Comparison of ENCODE assay signal across 10 cellular contexts in the genomic region with DNA sequence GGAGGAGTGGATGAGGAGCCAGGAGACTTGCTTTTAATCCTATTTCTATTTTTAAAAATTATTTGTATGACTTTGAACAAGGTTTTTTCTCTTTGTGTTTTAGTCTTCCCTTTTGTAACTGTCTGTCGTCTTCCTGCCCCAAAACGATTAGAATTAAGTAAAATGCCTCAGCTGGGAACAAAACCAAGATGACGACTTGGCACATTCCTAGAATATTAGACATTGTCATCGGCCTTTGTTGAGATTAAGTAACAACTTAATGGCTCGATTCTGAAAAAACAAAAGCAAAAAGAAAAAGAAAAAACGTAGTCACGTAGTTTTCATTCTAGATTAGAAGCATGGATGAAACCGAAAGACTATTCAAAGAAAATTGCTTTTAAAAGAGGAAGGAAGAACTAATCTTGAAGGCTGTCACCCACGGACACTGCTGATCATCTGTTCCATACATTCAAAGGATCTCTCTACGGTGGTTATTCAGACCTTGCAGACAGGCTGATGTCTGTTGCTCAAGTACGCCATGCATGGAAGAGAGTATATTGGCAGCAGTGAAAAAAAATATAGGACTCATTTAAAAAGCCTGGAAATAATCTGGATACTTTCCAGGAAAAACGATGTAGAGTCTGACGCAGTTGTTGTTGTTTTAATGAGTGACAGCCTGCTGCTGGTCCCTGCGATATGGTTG. TPM values are rescaled to one million over a fixed set of nuclear protein-coding genes. Genes with fewer than 3 reads are reported as not detected.
DNase-seq lines count a peak whose midpoint lies in the region; ATAC-seq and TF ChIP-seq lines count a peak whose summit lies in the region.
"Had no signal": no experiment of that assay in that cellular context is flagged by ENCODE, and none has a peak within 500 bp of the region (broad histone marks: within the 10 kb centered on the region; RNA-seq: fewer than 3 reads in every experiment).

No MANE protein-coding gene starts in this region.

- H3K36me3 Mint-ChIP-seq in activated CD4-positive, alpha-beta T cell treated with anti-CD3 and anti-CD28 coated beads, Interleukin-2, amount 10 ng/mL, durations not matched to agents 24 days and 14 days (ENCODE audit: low read depth) = peaks cover 6% of the 10 kb centered on the region
- H3K36me3 Mint-ChIP-seq: activated naive CD8-positive, alpha-beta T cell had no signal

- H4K20me1 ChIP-seq in OCI-LY7 (ENCODE audit: insufficient read depth, low read length) = no peaks in the 10 kb centered on the region

- no peaks in the 10 kb centered on the region for H3K36me3 ChIP-seq in OCI-LY7 (ENCODE audit: insufficient read depth, low read length)

- H3K4me2 ChIP-seq in OCI-LY7 (ENCODE audit: low read length) = no peak overlapping the region

- intact Hi-C loops in activated CD4-positive, alpha-beta T cell treated with anti-CD3 and anti-CD28 coated beads, Interleukin-2, amount 10 ng/mL, durations not matched to agents 24 days and 14 days (cut with micrococcal nuclease) = loop anchor here (1.0 kb wide), 1 partner anchor 10 kb away; no protein-coding TSS in a partner anchor
- intact Hi-C loops in OCI-LY7 (cut with micrococcal nuclease; ENCODE audit: unreplicated experiment) = no loop called here

- H3K9me3 Mint-ChIP-seq in activated CD4-positive, alpha-beta T cell treated with anti-CD3 and anti-CD28 coated beads, Interleukin-2, amount 10 ng/mL, durations not matched to agents 24 days and 14 days = no peaks in the 10 kb centered on the region

- no peaks in the 10 kb centered on the region for H3K4me1 ChIP-seq in OCI-LY7 (ENCODE audit: insufficient read depth, low read length, poor library complexity, severe bottlenecking)

- TF ChIP-seq CTCF in fibroblast of villous mesenchyme (IDR thresholded peaks at IDR 0.05; ENCODE audit: insufficient read depth, low read depth, low read length) = no peak
- no peak for TF ChIP-seq CTCF in OCI-LY7 (conservative IDR thresholded peaks at IDR 0.05; ENCODE audit: low read length)

- H3K4me1 Mint-ChIP-seq in activated CD4-positive, alpha-beta T cell treated with anti-CD3 and anti-CD28 coated beads, Interleukin-2, amount 10 ng/mL, durations not matched to agents 24 days and 14 days = peaks cover 18% of the 10 kb centered on the region

- H3K27me3 Mint-ChIP-seq in activated CD4-positive, alpha-beta T cell treated with anti-CD3 and anti-CD28 coated beads, Interleukin-2, amount 10 ng/mL, durations not matched to agents 24 days and 14 days = peaks cover 3% of the 10 kb centered on the region

- H3K79me2 ChIP-seq in OCI-LY7 (ENCODE audit: insufficient read depth, low read depth, low read length) = no peaks in the 10 kb centered on the region

- no peak for DNase-seq in activated CD4-positive, alpha-beta T cell treated with anti-CD3 and anti-CD28 coated beads, Interleukin-2, amount 10 ng/mL, durations not matched to agents 24 days and 14 days
- no peak for DNase-seq in activated CD4-positive, alpha-beta T cell treated with anti-CD3 and anti-CD28 coated beads for 1 hour
- peak; percentile 76 for DNase-seq in RPMI8226
- peak; percentile 43 for DNase-seq in fibroblast of villous mesenchyme (ENCODE audit: low read depth)
- no peak for DNase-seq in NCI-H226
- DNase-seq in activated gamma-delta T cell (lab: John Stamatoyannopoulos, UW) = no peak
- no peak for DNase-seq in OCI-LY7 (ENCODE audit: low spot score)
- DNase-seq: DND-41 had no signal

- H3K27ac Mint-ChIP-seq in activated CD4-positive, alpha-beta T cell treated with anti-CD3 and anti-CD28 coated beads, Interleukin-2, amount 10 ng/mL, durations not matched to agents 24 days and 14 days = peak overlapping the region; percentile 81
- H3K27ac Mint-ChIP-seq: activated naive CD8-positive, alpha-beta T cell had no signal

- no peaks in the 10 kb centered on the region for H3K9me3 ChIP-seq in OCI-LY7 (ENCODE audit: low read length)

- CTCF ChIA-PET in OCI-LY7 (lab: Charles Lee; ENCODE audit: unreplicated experiment) = no interaction called here

- H3K4me3 ChIP-seq in fibroblast of villous mesenchyme (ENCODE audit: low read depth, low read length) (no peak overlapping the region), OCI-LY7 (ENCODE audit: low read depth, low read length, poor library complexity, severe bottlenecking) (no peak overlapping the region)

- H3K4me3 Mint-ChIP-seq in activated CD4-positive, alpha-beta T cell treated with anti-CD3 and anti-CD28 coated beads, Interleukin-2, amount 10 ng/mL, durations not matched to agents 24 days and 14 days = peak overlapping the region; percentile 72
- H3K4me3 Mint-ChIP-seq: activated naive CD8-positive, alpha-beta T cell had no signal

- ATAC-seq in HG02885 (IDR thresholded peaks at IDR 0.05; ENCODE audit: poor library complexity, unreplicated experiment) = peak; percentile 96

- POLR2A ChIA-PET in OCI-LY7 (lab: Charles Lee) = interaction anchor here (0.8 kb wide), 1 partner anchor 99 kb away, joined by 3 read pairs; no protein-coding TSS in a partner anchor

- H2AFZ ChIP-seq in OCI-LY7 (ENCODE audit: low read length) = no peak overlapping the region

- H3K9me2 ChIP-seq in OCI-LY7 (ENCODE audit: insufficient read depth, low read length) = no peaks in the 10 kb centered on the region

- H3K27ac ChIP-seq in OCI-LY7 (ENCODE audit: low read depth, low read length, poor library complexity, severe bottlenecking) = no peak overlapping the region

- no TSS peak for BruUV-seq in OCI-LY7 (replicated peaks; lab: Mats Ljungman, UMichigan)

RNA-seq across cellular contexts. Expression of a gene that starts 16.9 kb away (rescaled TPM):
- 76.2 and 77.2 TPM in 2 replicates for total RNA-seq in activated CD4-positive, alpha-beta T cell treated with anti-CD3 and anti-CD28 coated beads, Interleukin-2, amount 10 ng/mL, durations not matched to agents 24 days and 14 days
- 5.2 and 7.3 TPM in 2 replicates for total RNA-seq in fibroblast of villous mesenchyme
- not detected in 2 replicates for total RNA-seq in OCI-LY7 (2014; rRNA removed; shearing (Covaris generic))
- not detected in 2 replicates for total RNA-seq in OCI-LY7 (2022)

Comparison
In these comparisons a context has a peak if more than half of its experiments do, and no peak if none do; other contexts are left out.
1. DNase-seq: peak in RPMI8226 (single experiment) and fibroblast of villous mesenchyme (single experiment); none in activated CD4-positive, alpha-beta T cell treated with anti-CD3 and anti-CD28 coated beads, Interleukin-2, amount 10 ng/mL, durations not matched to agents 24 days and 14 days (single experiment), activated CD4-positive, alpha-beta T cell treated with anti-CD3 and anti-CD28 coated beads for 1 hour (single experiment), NCI-H226 (single experiment), activated gamma-delta T cell (single experiment) and OCI-LY7 (single experiment).